ENCODE assay signal across 8 cellular contexts in genomic region chr16:70522216-70523000, GRCh38. TPM values are rescaled to one million over a fixed set of nuclear protein-coding genes. Genes with fewer than 3 reads are reported as not detected.
DNase-seq lines count a peak whose midpoint lies in the region; TF ChIP-seq lines count a peak whose summit lies in the region.

No MANE protein-coding gene starts in this region.

- H3K36me3 Mint-ChIP-seq in CD8-positive, alpha-beta memory T cell, result peaks cover 2 to 53% (median 10%) of the 10 kb centered on the region in 3 donors
- peaks cover 67% of the 10 kb centered on the region for H3K36me3 Mint-ChIP-seq in dendritic cell treated with granulocyte-macrophage colony-stimulating factor and Interleukin-4, amounts not matched to agents 40 ng/mL and 50 ng/mL, for 4 days (ENCODE audit: low read depth)
- H3K36me3 Mint-ChIP-seq in neural crest cell (ENCODE audit: low read depth), result peaks cover 17% of the 10 kb centered on the region

- H3K4me3 ChIP-seq in CD8-positive, alpha-beta memory T cell (ENCODE audit: low read length), result peak overlapping the region; percentile 100

- H3K4me3 Mint-ChIP-seq in CD8-positive, alpha-beta memory T cell, result peak overlapping the region; percentile 93 to 100 (median 98)
- peak overlapping the region; percentile 97 for H3K4me3 Mint-ChIP-seq in dendritic cell treated with granulocyte-macrophage colony-stimulating factor and Interleukin-4, amounts not matched to agents 40 ng/mL and 50 ng/mL, for 4 days
- H3K4me3 Mint-ChIP-seq in neural crest cell, result peak overlapping the region; percentile 97

- H3K4me1 ChIP-seq in CD8-positive, alpha-beta memory T cell (ENCODE audit: insufficient read depth, low read length), result peaks cover 46% of the 10 kb centered on the region

- peaks cover 16% of the 10 kb centered on the region for H3K36me3 ChIP-seq in CD8-positive, alpha-beta memory T cell (ENCODE audit: insufficient read depth, low read length)

- no peak for TF ChIP-seq CTCF in neural crest cell (conservative IDR thresholded peaks at IDR 0.05)

- H3K27me3 ChIP-seq in CD8-positive, alpha-beta memory T cell (ENCODE audit: insufficient read depth, low read length, poor library complexity, severe bottlenecking), result no peaks in the 10 kb centered on the region

- H3K27ac Mint-ChIP-seq in CD8-positive, alpha-beta memory T cell, result peak overlapping the region; percentile 94 to 99 (median 98)
- peak overlapping the region; percentile 98 for H3K27ac Mint-ChIP-seq in dendritic cell treated with granulocyte-macrophage colony-stimulating factor and Interleukin-4, amounts not matched to agents 40 ng/mL and 50 ng/mL, for 4 days
- H3K27ac Mint-ChIP-seq in neural crest cell (ENCODE audit: unreplicated experiment), result peak overlapping the region; percentile 100

- no peaks in the 10 kb centered on the region for H3K9me3 Mint-ChIP-seq in CD8-positive, alpha-beta memory T cell
- no peaks in the 10 kb centered on the region for H3K9me3 Mint-ChIP-seq in dendritic cell treated with granulocyte-macrophage colony-stimulating factor and Interleukin-4, amounts not matched to agents 40 ng/mL and 50 ng/mL, for 4 days
- H3K9me3 Mint-ChIP-seq in neural crest cell, result no peaks in the 10 kb centered on the region

- no peaks in the 10 kb centered on the region for H3K27me3 Mint-ChIP-seq in CD8-positive, alpha-beta memory T cell
- no peaks in the 10 kb centered on the region for H3K27me3 Mint-ChIP-seq in dendritic cell treated with granulocyte-macrophage colony-stimulating factor and Interleukin-4, amounts not matched to agents 40 ng/mL and 50 ng/mL, for 4 days
- H3K27me3 Mint-ChIP-seq in neural crest cell (ENCODE audit: low read depth), result no peaks in the 10 kb centered on the region

- H3K4me1 Mint-ChIP-seq in CD8-positive, alpha-beta memory T cell, result peaks cover 51 to 62% (median 61%) of the 10 kb centered on the region in 3 donors
- H3K4me1 Mint-ChIP-seq in dendritic cell treated with granulocyte-macrophage colony-stimulating factor and Interleukin-4, amounts not matched to agents 40 ng/mL and 50 ng/mL, for 4 days (ENCODE audit: low read depth), result peaks cover 40% of the 10 kb centered on the region
- H3K4me1 Mint-ChIP-seq in neural crest cell, result peaks cover 44% of the 10 kb centered on the region

- POLR2A ChIA-PET in CD8-positive, alpha-beta memory T cell (lab: Charles Lee), result interaction anchor here (0.8 to 3.3 kb wide), 3 partner anchors 13 to 142 kb away, joined by 3 to 27 read pairs (median 5); partner anchors contain the start of gene FCSK

- CTCF ChIA-PET in CD8-positive, alpha-beta memory T cell (lab: Charles Lee), result no interaction called here

- peak overlapping the region; percentile 99 for H3K27ac ChIP-seq in CD8-positive, alpha-beta memory T cell (ENCODE audit: low read depth, low read length)

- no peaks in the 10 kb centered on the region for H3K9me3 ChIP-seq in CD8-positive, alpha-beta memory T cell (ENCODE audit: low read length)

- intact Hi-C loops in dendritic cell treated with granulocyte-macrophage colony-stimulating factor and Interleukin-4, amounts not matched to agents 40 ng/mL and 50 ng/mL, for 4 days (cut with micrococcal nuclease), result no loop called here

- peak in 1 of 5 donors; percentile 6 for DNase-seq in CD8-positive, alpha-beta memory T cell
- peak; percentile 45 for DNase-seq in MV-4-11 (lab: John Stamatoyannopoulos, UW)
- no peak for DNase-seq in neural crest cell (ENCODE audit: low read depth, low spot score)
- no peak for DNase-seq in DMS153 treated with DMSO at 0.1 percent for 48 hours (lab: John Stamatoyannopoulos, UW; ENCODE audit: unreplicated experiment)
- no peak for DNase-seq in stimulated activated CD4-positive, alpha-beta T cell treated with anti-CD3 and anti-CD28 coated beads, Interleukin-4, amount 100 ng/mL, for 1 hour
- DNase-seq in T1000 (lab: John Stamatoyannopoulos, UW), result no peak
- DNase-seq in stimulated activated CD4-positive, alpha-beta T cell treated with anti-CD3 and anti-CD28 coated beads, Interleukin-4, amount 100 ng/mL, for 24 hours, result no peak

RNA-seq across cellular contexts. Expression of gene COG4, which starts 0.9 kb away (rescaled TPM):
- total RNA-seq in CD8-positive, alpha-beta memory T cell, result 10 to 100 TPM; 50.7 to 51.9 TPM
- 48.9 TPM for polyA plus RNA-seq in CD8-positive, alpha-beta memory T cell
- total RNA-seq in neural crest cell, result 81.2 and 82.7 TPM in 2 replicates

RNA-seq across cellular contexts. Expression of gene SF3B3, which starts 1.2 kb away (rescaled TPM):
- total RNA-seq in CD8-positive, alpha-beta memory T cell, result 100 to 1,000 TPM; 605 to 642 TPM
- 134 TPM for polyA plus RNA-seq in CD8-positive, alpha-beta memory T cell
- 622 and 631 TPM in 2 replicates for total RNA-seq in neural crest cell
